In the genomic region with DNA sequence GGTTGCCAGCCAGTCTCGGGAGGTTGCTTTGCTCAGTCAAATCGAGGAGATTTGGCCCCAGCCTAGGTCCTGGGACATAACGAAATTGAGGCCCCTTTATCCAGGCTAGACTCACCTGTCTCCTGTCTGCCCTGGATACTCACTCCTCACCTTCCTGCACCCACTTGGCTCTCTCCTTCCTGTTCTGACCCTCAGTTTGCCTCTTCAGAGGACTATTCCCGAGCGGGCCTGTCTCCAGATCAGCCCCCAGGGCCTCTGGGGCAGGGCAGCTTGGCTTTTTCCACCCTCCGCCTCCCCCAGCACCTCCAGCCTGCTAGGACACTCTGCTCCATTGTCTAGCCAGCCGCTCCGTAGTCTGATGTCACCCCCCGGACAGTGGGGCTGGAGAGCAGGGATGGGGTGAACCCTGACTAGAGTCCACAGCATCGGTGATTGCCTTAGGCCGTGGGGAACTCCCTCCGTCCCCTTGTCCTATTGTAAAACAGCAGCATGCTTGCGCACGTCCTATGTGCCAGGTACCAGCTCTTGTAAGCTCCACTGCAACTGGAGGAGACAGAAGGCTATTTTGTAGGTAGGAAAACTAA, we compare ENCODE assay signal across 24 cellular contexts. TPM values are rescaled to one million over a fixed set of nuclear protein-coding genes. Genes with fewer than 3 reads are reported as not detected.
DNase-seq lines count a peak whose midpoint lies in the region; ATAC-seq, FAIRE-seq and TF ChIP-seq lines count a peak whose summit lies in the region.
"Had no signal": no experiment of that assay in that cellular context is flagged by ENCODE, and none has a peak within 500 bp of the region (broad histone marks: within the 10 kb centered on the region; RNA-seq: fewer than 3 reads in every experiment).

No MANE protein-coding gene starts in this region.

- FAIRE-seq in HTR-8/SVneo (lab: Jason Lieb, UNC) = peak; percentile 63
- FAIRE-seq: H54, kidney had no signal

- no peak overlapping the region for H3K9ac ChIP-seq in trophoblast cell (ENCODE audit: low read length)

- H2AFZ ChIP-seq in trophoblast cell (ENCODE audit: insufficient read depth, low read length, poor library complexity) = peak overlapping the region; percentile 4

- H2BK120ac ChIP-seq in trophoblast cell (ENCODE audit: insufficient read depth, low read length, poor library complexity) = no peak overlapping the region

- H3K18ac ChIP-seq in trophoblast cell (ENCODE audit: low read length) = no peak overlapping the region

- WGBS in trophoblast cell (ENCODE audit: extremely low coverage, insufficient coverage, insufficient read length) = no CpG with 5 or more reads among the region's 14 CpGs
- WGBS in testis, 2 donors = 89 to 93% methylated on average over 14 of the region's 14 CpGs
- WGBS in esophagus squamous epithelium, 2 donors = 48 to 62% methylated on average over 9 to 11 of the region's 14 CpGs

- H3K23ac ChIP-seq in trophoblast cell (ENCODE audit: low read length) = no peak overlapping the region

- no peak overlapping the region for H3K4ac ChIP-seq in trophoblast cell (ENCODE audit: low read depth, low read length)

- H3K27ac ChIP-seq in trophoblast cell (ENCODE audit: low read depth, low read length) (no peak overlapping the region), testis (no peak overlapping the region), esophagus squamous epithelium (no peak overlapping the region)
- H3K27ac ChIP-seq: sigmoid colon had no signal

- no peak overlapping the region for H4K12ac ChIP-seq in trophoblast cell (ENCODE audit: low read depth, low read length)

- TF ChIP-seq POLR2A in testis (IDR thresholded peaks at IDR 0.05) (no peak), esophagus squamous epithelium (IDR thresholded peaks at IDR 0.05) (no peak)

- no peaks in the 10 kb centered on the region for H3K9me3 ChIP-seq in trophoblast cell (ENCODE audit: insufficient read depth, low read depth, low read length)
- no peaks in the 10 kb centered on the region for H3K9me3 ChIP-seq in testis
- H3K9me3 ChIP-seq in esophagus squamous epithelium = no peaks in the 10 kb centered on the region
- H3K9me3 ChIP-seq: sigmoid colon had no signal

- H2BK5ac ChIP-seq in trophoblast cell (ENCODE audit: low read depth, low read length, poor library complexity) = no peak overlapping the region

- DNase-seq in ELF-1 (ENCODE audit: low read depth, low spot score) (peak; percentile 65), HTR-8/SVneo (ENCODE audit: insufficient read length, low spot score) (no peak), globus pallidus (ENCODE audit: low spot score) (peak; percentile 74), trophoblast cell (no peak), testis (no peak), T-helper 9 cell (no peak), esophagus squamous epithelium (lab: John Stamatoyannopoulos, UW) (no peak)
- DNase-seq: activated CD4-positive, alpha-beta T cell treated with anti-CD3 and anti-CD28 coated beads, Interleukin-2, amount 50 U/mL, for 48 hours; activated naive CD4-positive, alpha-beta T cell; activated T-cell treated with anti-CD3 and anti-CD28 coated beads, Interleukin-2, amount 50 U/mL, for 24 hours; dermis blood vessel endothelial cell; foreskin melanocyte; KG1; kidney; NCI-H1436; NCI-H510A treated with DMSO at 0.1 percent for 48 hours; RPMI8226; sigmoid colon; stimulated activated CD8-positive, alpha-beta memory T cell treated with anti-CD3 and anti-CD28 coated beads, Interleukin-4, amount 100 ng/mL, for 48 hours had no signal

- H3K4me3 ChIP-seq in trophoblast cell (ENCODE audit: low read depth, low read length) (no peak overlapping the region), testis (no peak overlapping the region), esophagus squamous epithelium (no peak overlapping the region)
- H3K4me3 ChIP-seq: cardiac muscle cell, sigmoid colon had no signal

- no peak for TF ChIP-seq CTCF in testis (IDR thresholded peaks at IDR 0.05)
- no peak for TF ChIP-seq CTCF in esophagus squamous epithelium (IDR thresholded peaks at IDR 0.05)

- no peak overlapping the region for H4K91ac ChIP-seq in trophoblast cell (ENCODE audit: low read depth, low read length)

- ATAC-seq in HG03432 (IDR thresholded peaks at IDR 0.05; ENCODE audit: unreplicated experiment) = no peak

- H3K79me1 ChIP-seq in trophoblast cell (ENCODE audit: low read length) = peaks cover 5% of the 10 kb centered on the region

- no peaks in the 10 kb centered on the region for H3K79me2 ChIP-seq in trophoblast cell (ENCODE audit: control insufficient read depth, insufficient read depth, low read length, poor library complexity)

- peak overlapping the region; percentile 34 for H2BK12ac ChIP-seq in trophoblast cell (ENCODE audit: low read length)

- H2AK5ac ChIP-seq in trophoblast cell (ENCODE audit: low read length) = no peak overlapping the region

- intact Hi-C loops in testis (cut with DNase I; ENCODE audit: low total_unique reads) (no loop called here), esophagus squamous epithelium (cut with DNase I) (loop anchor here (10.0 kb wide), 1 partner anchor 299 kb away; the partner anchor contains the start of gene SPATA20)

- H3K14ac ChIP-seq in trophoblast cell (ENCODE audit: low read length) = peak overlapping the region; percentile 14

- H3K27me3 ChIP-seq in trophoblast cell (ENCODE audit: insufficient read depth, low read length) (no peaks in the 10 kb centered on the region), testis (no peaks in the 10 kb centered on the region), esophagus squamous epithelium (no peaks in the 10 kb centered on the region)
- H3K27me3 ChIP-seq: cardiac muscle cell, sigmoid colon had no signal

- no peaks in the 10 kb centered on the region for H3K36me3 ChIP-seq in trophoblast cell (ENCODE audit: control insufficient read depth in 1 of 2, insufficient read depth in 2 of 2, low read length in 2 of 2)
- H3K36me3 ChIP-seq in testis (ENCODE audit: low read depth, missing control alignments) = no peaks in the 10 kb centered on the region
- no peaks in the 10 kb centered on the region for H3K36me3 ChIP-seq in esophagus squamous epithelium
- H3K36me3 ChIP-seq: cardiac muscle cell, sigmoid colon had no signal

- no peak overlapping the region for H4K8ac ChIP-seq in trophoblast cell (ENCODE audit: low read depth, low read length)

- H3K4me2 ChIP-seq in trophoblast cell (ENCODE audit: low read length) = no peak overlapping the region

- H3K4me1 ChIP-seq in trophoblast cell (ENCODE audit: control insufficient read depth in 1 of 2, insufficient read depth in 2 of 2, low read length in 2 of 2) = peaks cover 14 to 18% of the 10 kb centered on the region in 2 experiments
- no peaks in the 10 kb centered on the region for H3K4me1 ChIP-seq in testis
- peaks cover 0 to 22% (median 0%) of the 10 kb centered on the region in 3 donors for H3K4me1 ChIP-seq in esophagus squamous epithelium

RNA-seq across cellular contexts. Expression of gene WFIKKN2, which starts 8.8 kb away (rescaled TPM):
- not detected in 2 replicates for polyA plus RNA-seq in trophoblast cell (2013)
- total RNA-seq in testis = 1 to 10 TPM; 3.7 to 7.3 TPM
- polyA plus RNA-seq in testis (ENCODE audit: insufficient read depth, low read depth, low replicate concordance) = 6.8 TPM
- under 1 TPM in 1 of 4 donors, not detected in 3; 0.08 TPM for total RNA-seq in esophagus squamous epithelium
- total RNA-seq: cardiac muscle cell, dermis blood vessel endothelial cell, epithelial cell of proximal tubule, HT-29 had no signal

RNA-seq across cellular contexts. Expression of gene TOB1, which starts 21.9 kb away (rescaled TPM):
- 25.0 and 26.0 TPM in 2 replicates for polyA plus RNA-seq in trophoblast cell (2013)
- total RNA-seq in testis = 10 to 100 TPM; 18.4 to 26.1 TPM
- 42.8 TPM for polyA plus RNA-seq in testis (ENCODE audit: insufficient read depth, low read depth, low replicate concordance)
- 10 to 100 TPM; 21.5 to 35.9 (median 31.1) TPM for total RNA-seq in esophagus squamous epithelium

Comparison
In these comparisons a context has a peak if more than half of its experiments do, and no peak if none do; other contexts are left out.
1. DNase-seq: peak in ELF-1 (single experiment) and globus pallidus (single experiment); none in HTR-8/SVneo (single experiment), trophoblast cell (0 of 2), testis (single experiment), T-helper 9 cell (single experiment) and esophagus squamous epithelium (single experiment).
2. RNA of gene WFIKKN2, which starts 8.8 kb away (total RNA-seq): 3.7 to 7.3 TPM in testis; 0.08 TPM in esophagus squamous epithelium; every median in the first group is over 4 times any median in the second.